In the genomic region with DNA sequence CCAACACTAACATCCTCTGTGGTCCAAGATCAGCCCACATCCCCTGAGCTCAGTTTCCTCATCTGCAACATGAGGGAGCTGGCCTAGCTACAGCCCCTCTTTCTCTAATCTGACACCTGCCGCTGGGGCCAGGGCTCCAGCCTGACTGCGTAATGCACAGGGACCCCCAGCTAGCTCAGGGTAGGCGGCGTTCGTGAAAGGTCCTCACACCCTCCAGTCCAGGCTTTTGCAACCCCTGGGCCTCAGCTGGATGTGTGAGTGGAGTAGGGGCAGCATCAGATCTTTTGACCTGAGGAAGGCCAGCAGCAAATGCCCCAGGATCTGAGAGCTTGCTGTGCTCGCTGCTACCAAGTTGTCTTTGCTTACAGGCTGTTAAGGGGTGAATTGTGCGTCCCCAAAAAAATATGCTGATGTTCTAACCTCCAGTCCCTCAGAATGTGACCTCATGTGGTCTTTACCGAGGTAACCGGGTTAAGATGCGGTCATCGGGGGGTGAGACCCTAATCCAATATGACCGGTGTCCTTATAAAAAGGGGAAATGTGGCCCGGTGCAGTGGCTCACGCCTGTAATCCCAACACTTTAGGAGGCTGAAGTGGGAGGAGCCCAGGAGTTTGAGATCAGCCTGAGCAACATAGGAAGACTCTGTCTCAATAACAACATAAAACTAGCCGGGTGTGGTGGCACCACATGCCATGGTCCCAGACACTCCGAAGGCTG, we compare ENCODE assay signal across 20 cellular contexts. TPM values are rescaled to one million over a fixed set of nuclear protein-coding genes. Genes with fewer than 3 reads are reported as not detected.
DNase-seq lines count a peak whose midpoint lies in the region; ATAC-seq and TF ChIP-seq lines count a peak whose summit lies in the region.
"Had no signal": no experiment of that assay in that cellular context is flagged by ENCODE, and none has a peak within 500 bp of the region (broad histone marks: within the 10 kb centered on the region; RNA-seq: fewer than 3 reads in every experiment).

No MANE protein-coding gene starts in this region.

- H3K36me3 ChIP-seq in GM23338 (ENCODE audit: insufficient read depth) = no peaks in the 10 kb centered on the region
- no peaks in the 10 kb centered on the region for H3K36me3 ChIP-seq in lower lobe of right lung
- no peaks in the 10 kb centered on the region for H3K36me3 ChIP-seq in adrenal gland (replicated peaks in 1 of 2)
- H3K36me3 ChIP-seq: colonic mucosa, thyroid gland had no signal

- H3K4me3 Mint-ChIP-seq in GM23338 = no peak overlapping the region
- no peak overlapping the region for H3K4me3 Mint-ChIP-seq in T-helper 17 cell
- H3K4me3 Mint-ChIP-seq in activated T-helper 17 cell treated with anti-CD3 and anti-CD28 coated beads, Interleukin-2, amount 50 U/mL, for 72 hours = no peak overlapping the region
- H3K4me3 Mint-ChIP-seq: activated CD4-positive, alpha-beta T cell treated with anti-CD3 and anti-CD28 coated beads, Interleukin-2, amount 10 ng/mL, durations not matched to agents 24 days and 14 days; activated naive CD8-positive, alpha-beta T cell; activated T-helper 1 cell treated with anti-CD3 and anti-CD28 coated beads, Interleukin-12 subunit alpha, Interleukin-12 subunit beta, Interleukin-2, Interleukin-4 antibody, amounts not matched to agents 30 ng/mL and 10 ng/mL and 1 ng/mL, durations not matched to agents 14 hours and 24 hours and 36 hours; brain; memory B cell; stimulated activated naive CD8-positive, alpha-beta T cell treated with anti-CD3 and anti-CD28 coated beads, Interleukin-15, Interleukin-2, amounts not matched to agents 100 ng/mL and 50 ng/mL, for 24 hours had no signal

- 66 to 82% (median 78%) methylated on average over 12 to 16 of the region's 16 CpGs for WGBS in adrenal gland, 4 donors

- no peak overlapping the region for H3K4me3 ChIP-seq in GM23338
- H3K4me3 ChIP-seq in lower lobe of right lung = no peak overlapping the region
- H3K4me3 ChIP-seq in adrenal gland = no peak overlapping the region
- H3K4me3 ChIP-seq: colonic mucosa, thyroid gland had no signal

- H3K9me3 ChIP-seq in T-helper 17 cell (ENCODE audit: control insufficient read depth, low read length, poor library complexity, severe bottlenecking) (no peaks in the 10 kb centered on the region), lower lobe of right lung (no peaks in the 10 kb centered on the region), adrenal gland (replicated peaks in 1 of 3) (no peaks in the 10 kb centered on the region)
- H3K9me3 ChIP-seq: colonic mucosa, thyroid gland had no signal

- TF ChIP-seq CTCF in GM23338 (conservative IDR thresholded peaks at IDR 0.05; ENCODE audit: low read depth in 2 of 2) = no peak
- TF ChIP-seq CTCF in lower lobe of right lung (IDR thresholded peaks at IDR 0.05) = no peak
- no peak for TF ChIP-seq CTCF in adrenal gland (IDR thresholded peaks at IDR 0.05)

- 0 out of 2 replicates have a peak, but pooled peaks cover 3% of the 10 kb centered on the region for H3K4me1 ChIP-seq in GM23338 (ENCODE audit: insufficient read depth)
- no peaks in the 10 kb centered on the region for H3K4me1 ChIP-seq in lower lobe of right lung
- no peaks in the 10 kb centered on the region for H3K4me1 ChIP-seq in adrenal gland (replicated peaks in 1 of 2)
- H3K4me1 ChIP-seq: colonic mucosa, thyroid gland had no signal

- no peak for TF ChIP-seq POLR2A in adrenal gland (IDR thresholded peaks at IDR 0.05)

- peaks cover 9% of the 10 kb centered on the region for H3K4me1 Mint-ChIP-seq in GM23338
- H3K4me1 Mint-ChIP-seq in T-helper 17 cell = peaks cover 3% of the 10 kb centered on the region
- H3K4me1 Mint-ChIP-seq in activated T-helper 17 cell treated with anti-CD3 and anti-CD28 coated beads, Interleukin-2, amount 50 U/mL, for 72 hours = no peaks in the 10 kb centered on the region

- H3F3A ChIP-seq in GM23338 (replicated peaks; ENCODE audit: low read depth) = 0 out of 2 replicates have a peak, but pooled peaks cover 2% of the 10 kb centered on the region

- H3K27ac Mint-ChIP-seq in GM23338 = no peak overlapping the region
- H3K27ac Mint-ChIP-seq in T-helper 17 cell = peak overlapping the region; percentile 91
- H3K27ac Mint-ChIP-seq in activated T-helper 17 cell treated with anti-CD3 and anti-CD28 coated beads, Interleukin-2, amount 50 U/mL, for 72 hours = no peak overlapping the region
- H3K27ac Mint-ChIP-seq: activated CD4-positive, alpha-beta T cell treated with anti-CD3 and anti-CD28 coated beads, Interleukin-2, amount 10 ng/mL, durations not matched to agents 24 days and 14 days; activated naive CD8-positive, alpha-beta T cell; activated T-helper 1 cell treated with anti-CD3 and anti-CD28 coated beads, Interleukin-12 subunit alpha, Interleukin-12 subunit beta, Interleukin-2, Interleukin-4 antibody, amounts not matched to agents 30 ng/mL and 10 ng/mL and 1 ng/mL, durations not matched to agents 14 hours and 24 hours and 36 hours; brain; memory B cell; stimulated activated naive CD8-positive, alpha-beta T cell treated with anti-CD3 and anti-CD28 coated beads, Interleukin-15, Interleukin-2, amounts not matched to agents 100 ng/mL and 50 ng/mL, for 24 hours had no signal

- DNase-seq in GM23338 (ENCODE audit: low spot score) (no peak), T-helper 17 cell (no peak), lower lobe of right lung (peak; percentile 29), adrenal gland (no peak)
- DNase-seq: colonic mucosa; DMS 273 treated with DMSO at 0.1 percent for 48 hours; NCI-H1105 treated with DMSO at 0.1 percent for 48 hours; NCI-H2081 treated with DMSO at 0.1 percent for 48 hours; NK-92 treated with Interleukin-12 subunit alpha and Interleukin-12 subunit beta, amount 100 ng/mL, for 24 hours; stimulated activated CD4-positive, alpha-beta T cell treated with anti-CD3 and anti-CD28 coated beads, Interleukin-12 subunit alpha, Interleukin-12 subunit beta, amount 100 ng/mL, for 4 hours; thyroid gland had no signal

- H3K27me3 ChIP-seq in GM23338 (ENCODE audit: insufficient read depth) (no peaks in the 10 kb centered on the region), lower lobe of right lung (ENCODE audit: low read depth) (no peaks in the 10 kb centered on the region), adrenal gland (no peaks in the 10 kb centered on the region)
- H3K27me3 ChIP-seq: colonic mucosa, thyroid gland had no signal

- no peaks in the 10 kb centered on the region for H3K9me3 Mint-ChIP-seq in GM23338
- H3K9me3 Mint-ChIP-seq in activated T-helper 17 cell treated with anti-CD3 and anti-CD28 coated beads, Interleukin-2, amount 50 U/mL, for 72 hours = no peaks in the 10 kb centered on the region
- H3K9me3 Mint-ChIP-seq: activated CD4-positive, alpha-beta T cell treated with anti-CD3 and anti-CD28 coated beads, Interleukin-2, amount 10 ng/mL, durations not matched to agents 24 days and 14 days; activated T-helper 1 cell treated with anti-CD3 and anti-CD28 coated beads, Interleukin-12 subunit alpha, Interleukin-12 subunit beta, Interleukin-2, Interleukin-4 antibody, amounts not matched to agents 30 ng/mL and 10 ng/mL and 1 ng/mL, durations not matched to agents 14 hours and 24 hours and 36 hours; memory B cell; stimulated activated naive CD8-positive, alpha-beta T cell treated with anti-CD3 and anti-CD28 coated beads, Interleukin-15, Interleukin-2, amounts not matched to agents 100 ng/mL and 50 ng/mL, for 24 hours had no signal

- H3K9me2 ChIP-seq in GM23338 (ENCODE audit: insufficient read depth) = no peaks in the 10 kb centered on the region

- peak overlapping the region; percentile 98 for H2AFZ ChIP-seq in GM23338

- ATAC-seq in GM23338 (no peak), T-helper 17 cell (no peak), lower lobe of right lung (peak in 1 of 2 donors; percentile 6), HG03457 (IDR thresholded peaks at IDR 0.05; ENCODE audit: unreplicated experiment) (no peak)
- ATAC-seq in activated T-helper 17 cell treated with anti-CD3 and anti-CD28 coated beads, Interleukin-2, amount 50 U/mL, for 72 hours (replicated peaks) = no peak

- H3K79me2 ChIP-seq in GM23338 (replicated peaks; ENCODE audit: insufficient read depth) = no peaks in the 10 kb centered on the region

- peaks cover 9% of the 10 kb centered on the region for H3K27me3 Mint-ChIP-seq in GM23338 (ENCODE audit: insufficient read depth, low read depth, poor library complexity)
- no peaks in the 10 kb centered on the region for H3K27me3 Mint-ChIP-seq in T-helper 17 cell
- H3K27me3 Mint-ChIP-seq in activated T-helper 17 cell treated with anti-CD3 and anti-CD28 coated beads, Interleukin-2, amount 50 U/mL, for 72 hours = no peaks in the 10 kb centered on the region
- H3K27me3 Mint-ChIP-seq: activated naive CD8-positive, alpha-beta T cell; memory B cell; stimulated activated naive CD8-positive, alpha-beta T cell treated with anti-CD3 and anti-CD28 coated beads, Interleukin-15, Interleukin-2, amounts not matched to agents 100 ng/mL and 50 ng/mL, for 24 hours had no signal

- H3K4me2 ChIP-seq in GM23338 = no peak overlapping the region

- no peaks in the 10 kb centered on the region for H4K20me1 ChIP-seq in GM23338 (replicated peaks; ENCODE audit: insufficient read depth)

- no peak overlapping the region for H3K27ac ChIP-seq in GM23338 (ENCODE audit: low read depth)
- no peak overlapping the region for H3K27ac ChIP-seq in lower lobe of right lung
- H3K27ac ChIP-seq in adrenal gland = no peak overlapping the region
- H3K27ac ChIP-seq: colonic mucosa, thyroid gland had no signal

- intact Hi-C loops in lower lobe of right lung (cut with DNase I) = no loop called here
- intact Hi-C loops in adrenal gland (cut with DNase I) = loop anchor here (2.0 to 10.0 kb wide), 3 partner anchors 158 to 272 kb away; no protein-coding TSS in a partner anchor

- H3K36me3 Mint-ChIP-seq in GM23338 (ENCODE audit: low read depth) = no peaks in the 10 kb centered on the region
- no peaks in the 10 kb centered on the region for H3K36me3 Mint-ChIP-seq in T-helper 17 cell (ENCODE audit: low read depth)
- H3K36me3 Mint-ChIP-seq in activated T-helper 17 cell treated with anti-CD3 and anti-CD28 coated beads, Interleukin-2, amount 50 U/mL, for 72 hours (ENCODE audit: low read depth) = no peaks in the 10 kb centered on the region
- H3K36me3 Mint-ChIP-seq: activated naive CD8-positive, alpha-beta T cell; brain; memory B cell had no signal

RNA-seq across cellular contexts. Expression of a gene that starts 47.8 kb away (rescaled TPM):
- total RNA-seq in GM23338 (2014; rRNA removed; shearing (Covaris generic)) = 2.4 and 4.4 TPM in 2 replicates
- polyA plus RNA-seq in GM23338 (2016; fragmentation: Nextera tagmentation; extraction: Ambion mirVana) (1.6 and 2.0 TPM in 2 replicates), adrenal gland (10 to 100 TPM in 1 of 3 donors, 1 to 10 TPM in 2; 4.8 to 13.2 (median 10.0) TPM)
- total RNA-seq in T-helper 17 cell (under 1 TPM in 1 of 2 donors, not detected in 1; 0.17 TPM), lower lobe of right lung (1.7 TPM), adrenal gland (10 to 100 TPM; 11.1 to 31.4 (median 17.9) TPM)
- not detected for total RNA-seq in activated T-helper 17 cell treated with anti-CD3 and anti-CD28 coated beads, Interleukin-2, amount 50 U/mL, for 72 hours
- total RNA-seq: activated CD4-positive, alpha-beta T cell treated with anti-CD3 and anti-CD28 coated beads, Interleukin-2, amount 10 ng/mL, durations not matched to agents 24 days and 14 days; activated T-helper 1 cell treated with anti-CD3 and anti-CD28 coated beads, Interleukin-12 subunit alpha, Interleukin-12 subunit beta, Interleukin-2, Interleukin-4 antibody, amounts not matched to agents 30 ng/mL and 10 ng/mL and 1 ng/mL, durations not matched to agents 14 hours and 24 hours and 36 hours; T-helper 1 cell treated with Interleukin-12 subunit alpha and Interleukin-12 subunit beta and Interleukin-4 antibody, amounts not matched to agents 30 ng/mL and 1 ng/mL, for 36 hours had no signal

RNA-seq across cellular contexts. Expression of a gene that starts 56.6 kb away (rescaled TPM):
- 171 and 193 TPM in 2 replicates for total RNA-seq in GM23338 (2014; rRNA removed; shearing (Covaris generic))
- polyA plus RNA-seq in GM23338 (2016; fragmentation: Nextera tagmentation; extraction: Ambion mirVana) (41.4 and 45.0 TPM in 2 replicates), adrenal gland (100 to 1,000 TPM in 1 of 3 donors, 10 to 100 TPM in 2; 56.9 to 141 (median 98.1) TPM)
- total RNA-seq in T-helper 17 cell (100 to 1,000 TPM; 193 to 241 TPM), lower lobe of right lung (170 TPM), adrenal gland (100 to 1,000 TPM; 109 to 255 (median 161) TPM)
- 100 to 1,000 TPM; 136 to 157 TPM for total RNA-seq in activated T-helper 17 cell treated with anti-CD3 and anti-CD28 coated beads, Interleukin-2, amount 50 U/mL, for 72 hours
